Comparison of ENCODE assay signal across 8 cellular contexts in genomic region chr14:71321556-71322315, GRCh38. TPM values are rescaled to one million over a fixed set of nuclear protein-coding genes. Genes with fewer than 3 reads are reported as not detected.
DNase-seq lines count a peak whose midpoint lies in the region; ATAC-seq, FAIRE-seq and TF ChIP-seq lines count a peak whose summit lies in the region.

No MANE protein-coding gene starts in this region.

- H3K79me2 ChIP-seq in H1 (ENCODE audit: control insufficient read depth in 1 of 2, insufficient read depth in 2 of 2, low read length in 2 of 2), result peaks cover 5 to 53% of the 10 kb centered on the region in 2 experiments; a peak in 3 of 4 replicates

- CTCF ChIA-PET in H1 (lab: Charles Lee; ENCODE audit: partially characterized antibody), result interaction anchor here (0.6 to 1.9 kb wide), 8 partner anchors 12 to 1099 kb away, joined by 3 to 8 read pairs (median 3); no protein-coding TSS in a partner anchor

- peaks cover 2% of the 10 kb centered on the region in 2 experiments for H4K20me1 ChIP-seq in H1 (replicated peaks in 1 of 2; ENCODE audit: control insufficient read depth in 1 of 2, insufficient read depth in 2 of 2, low read length in 2 of 2)

- no peak overlapping the region; the same call in 1 of the 2 replicates for H2BK15ac ChIP-seq in H1 (ENCODE audit: low read length)

- WGBS in H1 (ENCODE audit: extremely low coverage in 1 of 2, insufficient coverage in 1 of 2, insufficient read length in 1 of 2, insufficient replicate concordance in 2 of 2, low coverage in 1 of 2, low lambda C conversion rate in 2 of 2, missing lambda C conversion rate in 1 of 2), 2 experiments, result 1% methylated on average over 26 of the region's 26 CpGs; no CpG with 5 or more reads in 1 of the 2 experiments

- no peak overlapping the region for H3K56ac ChIP-seq in H1 (replicated peaks; ENCODE audit: insufficient read length, low read depth, low read length)

- no peak for TF ChIP-seq CTCF in H1 (IDR thresholded peaks at IDR 0.05; ENCODE audit: control extremely low read depth in 1 of 3, insufficient read depth in 1 of 3, low read depth in 1 of 3, low read length in 3 of 3)
- TF ChIP-seq CTCF in mucosa of descending colon (IDR thresholded peaks at IDR 0.05), result no peak
- TF ChIP-seq CTCF in vagina (IDR thresholded peaks at IDR 0.05), result no peak

- peak overlapping the region; percentile 88 to 91 for H3K4me2 ChIP-seq in H1 (ENCODE audit: insufficient read depth in 1 of 2, low read depth in 2 of 2, low read length in 2 of 2)

- POLR2A ChIA-PET in H1 (lab: Charles Lee; ENCODE audit: partially characterized antibody), result interaction anchor here (0.7 to 2.9 kb wide), 21 partner anchors 9 to 512 kb away, joined by 3 to 19 read pairs (median 3); partner anchors contain the start of gene MAP3K9

- peak overlapping the region; percentile 75 for H4K91ac ChIP-seq in H1 (replicated peaks; ENCODE audit: insufficient read length, low read length)

- H3K18ac ChIP-seq in H1 (ENCODE audit: extremely low read depth, low read length), result peak overlapping the region; percentile 85

- TF ChIP-seq EP300 in Ishikawa (IDR thresholded peaks at IDR 0.05; ENCODE audit: borderline replicate concordance), result peak; percentile 67; the same call in 1 of the 2 replicates
- no peak for TF ChIP-seq EP300 in H1 (IDR thresholded peaks at IDR 0.05; ENCODE audit: borderline replicate concordance in 1 of 2, low read depth in 2 of 2, low read length in 2 of 2)

- no peaks in the 10 kb centered on the region for H3K27me3 ChIP-seq in SJSA1 (replicated peaks)
- H3K27me3 ChIP-seq in H1 (replicated peaks in 1 of 4; ENCODE audit: control insufficient read depth in 3 of 4, extremely low read depth in 1 of 4, insufficient read depth in 3 of 4, low read length in 3 of 4), result no peaks in the 10 kb centered on the region
- H3K27me3 ChIP-seq in vagina, result no peaks in the 10 kb centered on the region

- peak; percentile 86 for DNase-seq in DMS53 (lab: John Stamatoyannopoulos, UW)
- DNase-seq in SJSA1 (ENCODE audit: low read depth in 1 of 2, low spot score in 2 of 2), result peak in 1 of 2 experiments; percentile 62
- no peak for DNase-seq in H1 (ENCODE audit: low read depth in 1 of 2, low spot score in 2 of 2)
- DNase-seq in mucosa of descending colon, result peak in 1 of 3 donors; percentile 41
- no peak for DNase-seq in vagina (ENCODE audit: extremely low spot score in 2 of 2)

- intact Hi-C loops in mucosa of descending colon (cut with DNase I, micrococcal nuclease), result loop anchor here in 1 of 2 donors (10.0 kb wide), 1 partner anchor 83 kb away; no protein-coding TSS in a partner anchor
- intact Hi-C loops in vagina (cut with DNase I), result loop anchor here (5.0 kb wide), 1 partner anchor 431 kb away; no protein-coding TSS in a partner anchor

- H3K4me1 ChIP-seq in SJSA1 (replicated peaks), result peaks cover 17% of the 10 kb centered on the region
- peaks cover 2 to 15% (median 8%) of the 10 kb centered on the region in 4 experiments; a peak in 4 of 7 replicates for H3K4me1 ChIP-seq in H1 (replicated peaks in 1 of 4; ENCODE audit: control insufficient read depth in 3 of 4, insufficient read depth in 4 of 4, low read length in 3 of 4)
- peaks cover 8% of the 10 kb centered on the region for H3K4me1 ChIP-seq in mucosa of descending colon (ENCODE audit: low read depth)
- H3K4me1 ChIP-seq in vagina, result peaks cover 16% of the 10 kb centered on the region

- peak; percentile 68 for FAIRE-seq in H1 (lab: Jason Lieb, UNC)

- H3K9me3 ChIP-seq in SJSA1 (replicated peaks), result no peaks in the 10 kb centered on the region
- no peaks in the 10 kb centered on the region for H3K9me3 ChIP-seq in H1 (ENCODE audit: insufficient read depth in 2 of 2, low read depth in 1 of 2, low read length in 1 of 2)
- no peaks in the 10 kb centered on the region for H3K9me3 ChIP-seq in mucosa of descending colon
- no peaks in the 10 kb centered on the region for H3K9me3 ChIP-seq in vagina

- H2BK120ac ChIP-seq in H1 (replicated peaks; ENCODE audit: low read depth, low read length), result peak overlapping the region; percentile 3

- H3K4ac ChIP-seq in H1 (replicated peaks; ENCODE audit: insufficient read length, low read depth, low read length), result no peak overlapping the region

- no peak for TF ChIP-seq RAD21 in Ishikawa (IDR thresholded peaks at IDR 0.05; ENCODE audit: low read depth)
- TF ChIP-seq RAD21 in H1 (IDR thresholded peaks at IDR 0.05 in 1 of 2, conservative IDR thresholded peaks at IDR 0.05 in 1 of 2; ENCODE audit: low read depth in 2 of 2, low read length in 2 of 2), result no peak

- H2BK12ac ChIP-seq in H1 (ENCODE audit: low read depth, low read length), result 0 out of 2 replicates have a peak overlapping the region, but pooled peaks have one; percentile 62

- H2BK20ac ChIP-seq in H1 (ENCODE audit: low read length), result no peak overlapping the region

- H3K23me2 ChIP-seq in H1 (ENCODE audit: low read depth, low read length), result peaks cover 3% of the 10 kb centered on the region; the same call in 1 of the 2 replicates

- H3K36me3 ChIP-seq in SJSA1, result peaks cover 8% of the 10 kb centered on the region; the same call in 1 of the 2 replicates
- H3K36me3 ChIP-seq in H1 (ENCODE audit: control insufficient read depth in 2 of 4, insufficient read depth in 4 of 4, low read length in 3 of 4), result no peaks in the 10 kb centered on the region
- no peaks in the 10 kb centered on the region for H3K36me3 ChIP-seq in mucosa of descending colon (ENCODE audit: low read depth)
- H3K36me3 ChIP-seq in vagina, result no peaks in the 10 kb centered on the region

- H3K27ac ChIP-seq in SJSA1 (peak overlapping the region; percentile 96), H1 (ENCODE audit: low read depth, low read length) (peak overlapping the region; percentile 79), vagina (peak overlapping the region; percentile 98)

- no peak overlapping the region for H3K14ac ChIP-seq in H1 (ENCODE audit: insufficient read length)

- no peak overlapping the region for H2AFZ ChIP-seq in H1 (ENCODE audit: low read length)

- H4K8ac ChIP-seq in H1 (ENCODE audit: extremely low read depth, insufficient read depth, low read length), result peak overlapping the region; percentile 95; the same call in 1 of the 2 replicates

- peak overlapping the region; percentile 85 for H2BK5ac ChIP-seq in H1 (ENCODE audit: low read depth, low read length)

- H2AK5ac ChIP-seq in H1 (ENCODE audit: low read depth, low read length), result no peak overlapping the region

- ATAC-seq in mucosa of descending colon, result peak; percentile 38
- no peak for ATAC-seq in GM21447 (IDR thresholded peaks at IDR 0.05; ENCODE audit: unreplicated experiment)
- no peak for ATAC-seq in HG03469 (IDR thresholded peaks at IDR 0.05; ENCODE audit: unreplicated experiment)

- peak overlapping the region; percentile 73 to 91 (median 80) for H3K9ac ChIP-seq in H1 (replicated peaks in 1 of 4; ENCODE audit: extremely low read depth in 1 of 4, low read depth in 3 of 4, low read length in 3 of 4)

- peak overlapping the region; percentile 61 for H4K5ac ChIP-seq in H1 (ENCODE audit: insufficient read length, low read depth, low read length)

- H3K79me1 ChIP-seq in H1 (ENCODE audit: low read depth, low read length), result no peaks in the 10 kb centered on the region

- TF ChIP-seq POLR2A in H1 (IDR thresholded peaks at IDR 0.05; ENCODE audit: control extremely low read depth in 1 of 2, low read depth in 2 of 2, low read length in 2 of 2), result peak; percentile 5 to 16; a peak in 2 of 3 replicates
- no peak for TF ChIP-seq POLR2A in vagina (IDR thresholded peaks at IDR 0.05)

- peak overlapping the region; percentile 91 for H3K4me3 ChIP-seq in SJSA1
- peak overlapping the region; percentile 54 to 89 (median 86) for H3K4me3 ChIP-seq in H1 (ENCODE audit: extremely low read depth in 1 of 4, insufficient read depth in 2 of 4, low read depth in 3 of 4, low read length in 4 of 4)
- H3K4me3 ChIP-seq in mucosa of descending colon, result peak overlapping the region; percentile 56
- H3K4me3 ChIP-seq in vagina, result peak overlapping the region; percentile 85 to 91

- no peak overlapping the region for H3K23ac ChIP-seq in H1 (ENCODE audit: insufficient read length)

TF ChIP-seq in Ishikawa, 13 proteins besides CTCF, POLR2A, EP300 and RAD21 (continues in another document):
- TF ChIP-seq YY1 (IDR thresholded peaks at IDR 0.05; ENCODE audit: low read depth) (no peak), TCF12 (IDR thresholded peaks at IDR 0.05; ENCODE audit: low read depth) (peak; percentile 59; the same call in 1 of the 2 replicates), CEBPB (IDR thresholded peaks at IDR 0.05) (peak; percentile 69), NFIC (IDR thresholded peaks at IDR 0.05) (peak; percentile 71), MAX (IDR thresholded peaks at IDR 0.05) (no peak)

TF ChIP-seq in H1, 55 proteins besides CTCF, POLR2A, EP300 and RAD21 (continues in another document):
- TF ChIP-seq CBX5 (IDR thresholded peaks at IDR 0.05; ENCODE audit: low read depth, low read length) (no peak), GTF2F1 (IDR thresholded peaks at IDR 0.05; ENCODE audit: borderline replicate concordance, low read depth, low read length) (no peak), CEBPB (IDR thresholded peaks at IDR 0.05; ENCODE audit: low read depth, low read length) (0 out of 2 replicates have a peak, but pooled peaks have one; percentile 24), KDM1A (IDR thresholded peaks at IDR 0.05; ENCODE audit: borderline replicate concordance, low read length) (no peak), SIN3A (conservative IDR thresholded peaks at IDR 0.05 in 1 of 2, IDR thresholded peaks at IDR 0.05 in 1 of 2; ENCODE audit: low read depth in 1 of 2, low read length in 2 of 2) (peak; percentile 59 to 76; a peak in 1 of 4 replicates), HDAC6 (IDR thresholded peaks at IDR 0.05; ENCODE audit: low read depth, low read length) (no peak), RBBP5 (IDR thresholded peaks at IDR 0.05; ENCODE audit: borderline replicate concordance, low read depth, low read length) (no peak), NANOG (IDR thresholded peaks at IDR 0.05; ENCODE audit: insufficient read depth, low read depth, low read length, poor library complexity, severe bottlenecking) (no peak), RFX5 (IDR thresholded peaks at IDR 0.05; ENCODE audit: borderline replicate concordance, low read depth, low read length) (no peak), CTBP2 (IDR thresholded peaks at IDR 0.05; ENCODE audit: borderline replicate concordance, insufficient read depth, insufficient read length, low read length) (no peak)

RNA-seq across cellular contexts. Expression of gene SIPA1L1, which starts 1.5 kb away (rescaled TPM):
- 10.8 and 21.0 TPM in 2 replicates for total RNA-seq in SJSA1 (2014; rRNA removed; shearing (Covaris generic))
- total RNA-seq in H1 (2021; fragmentation: NEBNext Ultra II Directional; extraction: Animal tissue kit (Norgen Biotek cat#: 25700)), result 78.3 and 79.8 TPM in 2 replicates
- 45.8 and 46.5 TPM in 2 replicates for polyA plus RNA-seq in H1 (2011; rRNA removed)
- 43.2 TPM for polyA plus RNA-seq in H1 (2011; cell fraction: cytosol; rRNA removed)
- polyA plus RNA-seq in H1 (2011; cell fraction: nucleus; rRNA removed), result 84.2 TPM
- 54.3 to 65.2 TPM (median 61.6 TPM) in 4 replicates for polyA plus RNA-seq in H1 (2012, experiment 1 of 2)
- polyA plus RNA-seq in H1 (2012, experiment 2 of 2), result 8.1 TPM
- polyA plus RNA-seq in H1 (2013, experiment 1 of 2), result 42.7 TPM
- 39.1 TPM for polyA plus RNA-seq in H1 (2013, experiment 2 of 2)
- 69.6 and 71.4 TPM in 2 replicates for polyA minus RNA-seq in H1 (2011; rRNA and poly(A)+ RNA removed)
- 60.5 TPM for polyA minus RNA-seq in H1 (2011; cell fraction: cytosol; rRNA and poly(A)+ RNA removed)
- polyA minus RNA-seq in H1 (2011; cell fraction: nucleus; rRNA and poly(A)+ RNA removed), result 96.9 TPM
- total RNA-seq in mucosa of descending colon, result 10 to 100 TPM; 56.6 to 65.3 (median 59.9) TPM
- 18.7 TPM for total RNA-seq in vagina

Comparison
In these comparisons a context has a peak if more than half of its experiments do, and no peak if none do; other contexts are left out.
1. POLR2A ChIP-seq: peak in H1 (2 of 2); none in vagina (0 of 2).
2. Peak in every context shown above with its lines, with median percentiles within 50 percentile points of each other: H3K27ac ChIP-seq and H3K4me3 ChIP-seq.